9 cellular contexts compared by ENCODE assay signal in the genomic region with DNA sequence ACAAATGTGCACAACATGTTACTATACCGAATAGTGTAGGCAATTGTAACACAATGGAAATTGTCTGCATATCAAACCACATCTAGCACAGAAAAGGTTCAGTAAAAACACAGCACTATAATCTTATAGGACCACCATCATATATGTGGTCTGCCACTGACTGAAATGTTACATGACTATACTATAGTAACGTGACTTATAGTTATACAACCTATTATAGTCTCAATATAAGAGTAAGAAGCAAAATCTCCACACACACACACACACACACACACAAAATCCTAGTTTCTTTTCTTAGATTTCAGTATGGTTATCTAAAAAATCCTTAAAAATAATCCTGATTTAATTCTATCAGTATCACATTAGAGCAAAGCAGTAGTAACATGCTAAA.
DNase-seq lines count a peak whose midpoint lies in the region; ATAC-seq and TF ChIP-seq lines count a peak whose summit lies in the region.
"Had no signal": no experiment of that assay in that cellular context is flagged by ENCODE, and none has a peak within 500 bp of the region (broad histone marks: within the 10 kb centered on the region; RNA-seq: fewer than 3 reads in every experiment).

No MANE protein-coding gene starts in this region.

- ATAC-seq in HG02588 (IDR thresholded peaks at IDR 0.05; ENCODE audit: unreplicated experiment) (no peak), HG02970 (IDR thresholded peaks at IDR 0.05; ENCODE audit: low FRiP score, unreplicated experiment) (no peak)

- H2AFZ ChIP-seq in PC-9 (no peak overlapping the region), hepatocyte (no peak overlapping the region)

- H4K20me1 ChIP-seq in PC-9 (ENCODE audit: insufficient read depth), result no peaks in the 10 kb centered on the region
- no peaks in the 10 kb centered on the region for H4K20me1 ChIP-seq in hepatocyte (ENCODE audit: insufficient read depth, poor library complexity, severe bottlenecking)

- intact Hi-C loops in PC-9 (cut with micrococcal nuclease; ENCODE audit: unreplicated experiment), result no loop called here

- no peaks in the 10 kb centered on the region for H3K27me3 Mint-ChIP-seq in activated T-cell treated with anti-CD3 and anti-CD28 coated beads, Interleukin-2, amount 50 U/mL, for 24 hours
- H3K27me3 Mint-ChIP-seq in endothelial cell (ENCODE audit: unreplicated experiment), result peaks cover 1% of the 10 kb centered on the region

- H3K4me1 Mint-ChIP-seq in activated T-cell treated with anti-CD3 and anti-CD28 coated beads, Interleukin-2, amount 50 U/mL, for 24 hours (ENCODE audit: low read depth), result peaks cover 52% of the 10 kb centered on the region
- no peaks in the 10 kb centered on the region for H3K4me1 Mint-ChIP-seq in endothelial cell (ENCODE audit: unreplicated experiment)

- H3K9me2 ChIP-seq in PC-9 (ENCODE audit: insufficient read depth), result no peaks in the 10 kb centered on the region
- no peaks in the 10 kb centered on the region for H3K9me2 ChIP-seq in hepatocyte (replicated peaks; ENCODE audit: insufficient read depth)

- H3K4me1 ChIP-seq in PC-9 (replicated peaks; ENCODE audit: insufficient read depth), result peaks cover 74% of the 10 kb centered on the region
- H3K4me1 ChIP-seq in hepatocyte (ENCODE audit: insufficient read depth), result peaks cover 14% of the 10 kb centered on the region

- H3K36me3 ChIP-seq in PC-9 (ENCODE audit: low read depth), result no peaks in the 10 kb centered on the region
- no peaks in the 10 kb centered on the region for H3K36me3 ChIP-seq in hepatocyte (replicated peaks; ENCODE audit: insufficient read depth, low read depth)

- CTCF ChIA-PET in PC-9 (lab: Charles Lee), result no interaction called here

- H3K79me2 ChIP-seq in PC-9 (ENCODE audit: low read depth) (no peaks in the 10 kb centered on the region), hepatocyte (no peaks in the 10 kb centered on the region)

- H3K27ac ChIP-seq in PC-9 (peak overlapping the region; percentile 97), hepatocyte (peak overlapping the region; percentile 81)

- TF ChIP-seq CTCF in PC-9 (conservative IDR thresholded peaks at IDR 0.05) (no peak), hepatocyte (IDR thresholded peaks at IDR 0.05; ENCODE audit: poor library complexity) (no peak), endothelial cell (IDR thresholded peaks at IDR 0.05; ENCODE audit: unreplicated experiment) (no peak)

- DNase-seq in activated T-cell treated with anti-CD3 and anti-CD28 coated beads, Interleukin-2, amount 50 U/mL, for 24 hours, result no peak
- DNase-seq in activated T-cell treated with anti-CD3 and anti-CD28 coated beads for 4 hours, result no peak
- no peak for DNase-seq in PC-9
- no peak for DNase-seq in hepatocyte (ENCODE audit: low spot score)
- DNase-seq in endothelial cell (ENCODE audit: low spot score), result no peak
- DNase-seq in activated effector memory CD4-positive, alpha-beta T cell treated with anti-CD3 and anti-CD28 coated beads, Interleukin-2, amount 50 U/mL, for 16 hours, result no peak

- H3K27ac Mint-ChIP-seq in activated T-cell treated with anti-CD3 and anti-CD28 coated beads, Interleukin-2, amount 50 U/mL, for 24 hours, result peak overlapping the region; percentile 47
- no peak overlapping the region for H3K27ac Mint-ChIP-seq in endothelial cell (ENCODE audit: unreplicated experiment)
- H3K27ac Mint-ChIP-seq: CD14-positive monocyte had no signal

- peaks cover 38% of the 10 kb centered on the region for H3F3A ChIP-seq in PC-9 (ENCODE audit: insufficient read depth, low read depth)

- H3K4me3 Mint-ChIP-seq in activated T-cell treated with anti-CD3 and anti-CD28 coated beads, Interleukin-2, amount 50 U/mL, for 24 hours, result no peak overlapping the region
- no peak overlapping the region for H3K4me3 Mint-ChIP-seq in endothelial cell (ENCODE audit: unreplicated experiment)
- H3K4me3 Mint-ChIP-seq: CD14-positive monocyte had no signal

- H3K9me3 ChIP-seq in PC-9 (ENCODE audit: insufficient read depth, low read depth) (no peaks in the 10 kb centered on the region; the same call in 1 of the 2 replicates), hepatocyte (ENCODE audit: low read depth) (no peaks in the 10 kb centered on the region)

- H3K27me3 ChIP-seq in PC-9 (ENCODE audit: insufficient read depth, low read depth) (no peaks in the 10 kb centered on the region), hepatocyte (no peaks in the 10 kb centered on the region)

- peaks cover 49% of the 10 kb centered on the region for H3K36me3 Mint-ChIP-seq in activated T-cell treated with anti-CD3 and anti-CD28 coated beads, Interleukin-2, amount 50 U/mL, for 24 hours (ENCODE audit: low read depth)
- no peaks in the 10 kb centered on the region for H3K36me3 Mint-ChIP-seq in endothelial cell (ENCODE audit: low read depth, unreplicated experiment)

- POLR2A ChIA-PET in PC-9 (lab: Charles Lee; ENCODE audit: unreplicated experiment), result no interaction called here

- no TSS peak for BruUV-seq in PC-9 (replicated peaks; lab: Mats Ljungman, UMichigan)

- H3K4me2 ChIP-seq in PC-9 (peak overlapping the region; percentile 55), hepatocyte (no peak overlapping the region)

- H3K4me3 ChIP-seq in PC-9 (no peak overlapping the region), hepatocyte (no peak overlapping the region)

- no peaks in the 10 kb centered on the region for H3K9me3 Mint-ChIP-seq in activated T-cell treated with anti-CD3 and anti-CD28 coated beads, Interleukin-2, amount 50 U/mL, for 24 hours
- no peaks in the 10 kb centered on the region for H3K9me3 Mint-ChIP-seq in endothelial cell (ENCODE audit: unreplicated experiment)

- WGBS in hepatocyte (ENCODE audit: low lambda C conversion rate, missing lambda C conversion rate), result 96% methylated on average over 2 of the region's 2 CpGs
